Comparison of ENCODE assay signal across 8 cellular contexts in genomic region chr6:147204060-147204785, GRCh38. TPM values are rescaled to one million over a fixed set of nuclear protein-coding genes. Genes with fewer than 3 reads are reported as not detected.
DNase-seq lines count a peak whose midpoint lies in the region; ATAC-seq and TF ChIP-seq lines count a peak whose summit lies in the region.

STXBP5 (plus strand) TSS chr6:147204417; CDS start chr6:147204533, 116 bp downstream.

- no peaks in the 10 kb centered on the region for H3K27me3 ChIP-seq in mucosa of rectum (ENCODE audit: control insufficient read depth in 2 of 2, insufficient read depth in 2 of 2, low read length in 2 of 2)

- H3K36me3 ChIP-seq in mucosa of rectum (ENCODE audit: control insufficient read depth in 2 of 2, insufficient read depth in 2 of 2, low read length in 2 of 2) = no peaks in the 10 kb centered on the region

- H3K9me3 ChIP-seq in mucosa of rectum (ENCODE audit: control insufficient read depth in 2 of 2, low read length in 2 of 2) = no peaks in the 10 kb centered on the region

- peak within 1 kb of the TSS; percentile 92 for H3K4me3 ChIP-seq in epithelial cell of proximal tubule (ENCODE audit: low read depth, low read length)
- peak within 1 kb of the TSS; percentile 78 to 99 for H3K4me3 ChIP-seq in mucosa of rectum (ENCODE audit: low read length in 2 of 2)

- H3K9ac ChIP-seq in mucosa of rectum (ENCODE audit: low read depth in 1 of 2, low read length in 2 of 2) = peak within 1 kb of the TSS; percentile 96 to 98

- ATAC-seq in HG02943 (IDR thresholded peaks at IDR 0.05; ENCODE audit: low read depth, unreplicated experiment) = peak; percentile 28

- in situ Hi-C loops in GM13976 (cut with MboI; ENCODE audit: low sequenced_read_pairs, unreplicated experiment) = no loop called here

- TF ChIP-seq CTCF in GM13976 (IDR thresholded peaks at IDR 0.05; ENCODE audit: borderline replicate concordance, control extremely low read depth, extremely low read depth, insufficient read depth, missing control alignments) (no peak), epithelial cell of proximal tubule (conservative IDR thresholded peaks at IDR 0.05; ENCODE audit: low read depth, low read length) (no peak)

- H3K27ac ChIP-seq in mucosa of rectum (ENCODE audit: low read depth in 2 of 2, low read length in 2 of 2) = peak within 1 kb of the TSS; percentile 97 to 98

- DNase-seq in 8988T (peak; percentile 45), GM13976 (ENCODE audit: low spot score) (peak; percentile 64), NCI-H748 (lab: John Stamatoyannopoulos, UW; ENCODE audit: unreplicated experiment) (peak; percentile 75), activated T-cell treated with anti-CD3 and anti-CD28 coated beads for 48 hours (ENCODE audit: low read depth) (peak; percentile 32), epithelial cell of proximal tubule (ENCODE audit: low read depth) (no peak)
- DNase-seq in stimulated activated naive CD4-positive, alpha-beta T cell treated with Interleukin-2 at 50 U/mL for 16 hours (lab: John Stamatoyannopoulos, UW) = peak; percentile 38

- H3K4me1 ChIP-seq in mucosa of rectum (ENCODE audit: control insufficient read depth in 2 of 2, insufficient read depth in 2 of 2, low read length in 2 of 2) = peaks cover 4 to 7% of the 10 kb centered on the region in 2 donors

RNA-seq across cellular contexts. Expression of gene STXBP5, which starts in this region (rescaled TPM):
- 16.3 and 20.4 TPM in 2 replicates for total RNA-seq in epithelial cell of proximal tubule
